ENCODE assay signal across 21 cellular contexts in genomic region chr6:21501815-21502214, GRCh38.
A peak's percentile ranks its signal among the peaks of the same experiment; 100 is the strongest.
DNase-seq lines count a peak whose midpoint lies in the region; TF ChIP-seq lines count a peak whose summit lies in the region.
"Had no signal": no experiment of that assay in that cellular context is flagged by ENCODE, and none has a peak within 500 bp of the region (broad histone marks: within the 10 kb centered on the region; RNA-seq: fewer than 3 reads in every experiment).

No MANE protein-coding gene starts in this region.

- TF ChIP-seq CTCF in nephron (IDR thresholded peaks at IDR 0.05; ENCODE audit: unreplicated experiment in 3 of 3) (no peak), uterus (IDR thresholded peaks at IDR 0.05) (no peak), brain microvascular endothelial cell (IDR thresholded peaks at IDR 0.05; ENCODE audit: low read depth, low read length, missing control alignments) (no peak)

- peak overlapping the region; percentile 43 to 58 for H3K27ac ChIP-seq in uterus
- H3K27ac ChIP-seq in brain microvascular endothelial cell = no peak overlapping the region
- H3K27ac ChIP-seq: C4-2B, SJCRH30 had no signal

- peak; percentile 26 for DNase-seq in NCI-H748 (lab: John Stamatoyannopoulos, UW; ENCODE audit: unreplicated experiment)
- DNase-seq in NCI-H748 treated with DMSO at 0.1 percent for 48 hours (lab: John Stamatoyannopoulos, UW) = no peak
- peak; percentile 37 for DNase-seq in NCI-H69 (lab: John Stamatoyannopoulos, UW)
- DNase-seq in uterus = no peak
- no peak for DNase-seq in GM19240 (ENCODE audit: insufficient read length, low spot score)
- DNase-seq in brain microvascular endothelial cell = no peak
- DNase-seq in NCI-H446 (lab: John Stamatoyannopoulos, UW) = no peak
- DNase-seq: Calu3; CD8-positive, alpha-beta memory T cell; Kasumi-1; MG63; NCI-H1048; NCI-H1436 treated with DMSO at 0.1 percent for 48 hours; NCI-H1930; NCI-H446 treated with DMSO at 0.1 percent for 48 hours; NCI-H526 treated with DMSO at 0.1 percent for 48 hours; SJCRH30 had no signal

- no peaks in the 10 kb centered on the region for H3K36me3 ChIP-seq in uterus
- H3K36me3 ChIP-seq in brain microvascular endothelial cell (replicated peaks) = no peaks in the 10 kb centered on the region
- H3K36me3 ChIP-seq: HAP-1, MG63, SJCRH30 had no signal

- no peaks in the 10 kb centered on the region for H3K9me3 ChIP-seq in uterus
- H3K9me3 ChIP-seq: HAP-1, MG63, SJCRH30 had no signal

- H3K4me3 Mint-ChIP-seq in nephron = no peak overlapping the region
- H3K4me3 Mint-ChIP-seq: CD8-positive, alpha-beta memory T cell; GM23338 had no signal

- no peak for TF ChIP-seq POLR2A in uterus (IDR thresholded peaks at IDR 0.05)

- peak overlapping the region in 2 of 3 experiments; percentile 26 to 72 for H3K27ac Mint-ChIP-seq in nephron
- H3K27ac Mint-ChIP-seq: CD8-positive, alpha-beta memory T cell; GM23338 had no signal

- in situ Hi-C loops in brain microvascular endothelial cell (cut with HindIII; ENCODE audit: low pct_ligation_motif_present, low sequenced_read_pairs) = no loop called here

- H3K4me1 ChIP-seq in uterus = peaks cover 4 to 6% of the 10 kb centered on the region in 2 donors
- H3K4me1 ChIP-seq: HAP-1, SJCRH30 had no signal

- H3K27me3 ChIP-seq in uterus = no peaks in the 10 kb centered on the region
- no peaks in the 10 kb centered on the region for H3K27me3 ChIP-seq in brain microvascular endothelial cell (replicated peaks)
- H3K27me3 ChIP-seq: MG63, SJCRH30 had no signal

- peaks cover 39% of the 10 kb centered on the region for H3K4me1 Mint-ChIP-seq in nephron
- H3K4me1 Mint-ChIP-seq: CD8-positive, alpha-beta memory T cell; GM23338 had no signal

- no peaks in the 10 kb centered on the region for H3K36me3 Mint-ChIP-seq in nephron (ENCODE audit: low read depth)
- H3K36me3 Mint-ChIP-seq: CD8-positive, alpha-beta memory T cell had no signal

- no peaks in the 10 kb centered on the region for H3K9me3 Mint-ChIP-seq in nephron
- H3K9me3 Mint-ChIP-seq: GM23338 had no signal

- no peak overlapping the region for H3K4me3 ChIP-seq in uterus
- no peak overlapping the region for H3K4me3 ChIP-seq in brain microvascular endothelial cell (ENCODE audit: low read depth, low read length)
- H3K4me3 ChIP-seq: GM23338, HAP-1, MG63, SJCRH30 had no signal

- H3K27me3 Mint-ChIP-seq in nephron (ENCODE audit: low read depth) = no peaks in the 10 kb centered on the region

- intact Hi-C loops in uterus (cut with DNase I; ENCODE audit: low total_unique reads) = no loop called here

Comparison
In these comparisons a context has a peak if more than half of its experiments do, and no peak if none do; other contexts are left out.
1. DNase-seq: peak in NCI-H748 (single experiment) and NCI-H69 (single experiment); none in NCI-H748 treated with DMSO at 0.1 percent for 48 hours (single experiment), uterus (0 of 2), GM19240 (single experiment), brain microvascular endothelial cell (single experiment) and NCI-H446 (0 of 2).